In the genomic region with DNA sequence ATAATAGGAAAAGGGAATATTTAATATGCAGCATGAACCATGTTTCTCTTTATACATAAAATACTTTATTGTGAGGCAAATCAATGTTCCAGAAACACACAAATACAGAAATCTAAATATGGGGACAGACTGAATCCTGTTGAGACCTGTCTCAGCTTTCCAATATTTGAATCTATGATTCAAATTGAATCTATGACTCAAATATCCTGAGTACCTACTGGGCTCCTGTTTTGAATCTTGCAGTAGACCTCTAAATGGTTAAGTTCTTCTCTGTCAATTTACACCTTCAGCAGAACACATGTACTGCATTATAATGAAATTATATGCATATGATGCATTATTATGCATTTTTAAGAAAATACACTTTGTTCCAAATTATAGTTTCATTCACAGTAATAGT, we compare ENCODE assay signal across 25 cellular contexts.
DNase-seq lines count a peak whose midpoint lies in the region; ATAC-seq, FAIRE-seq and TF ChIP-seq lines count a peak whose summit lies in the region.
"Had no signal": no experiment of that assay in that cellular context is flagged by ENCODE, and none has a peak within 500 bp of the region (broad histone marks: within the 10 kb centered on the region; RNA-seq: fewer than 3 reads in every experiment).

No MANE protein-coding gene starts in this region.

- H3K9me1 ChIP-seq in keratinocyte (ENCODE audit: control insufficient read depth, extremely low read depth, insufficient read depth, low read length) = no peaks in the 10 kb centered on the region

- no TSS peak for BruUV-seq in PC-3 (replicated peaks; lab: Mats Ljungman, UMichigan)

- POLR2A ChIA-PET in activated CD8-positive, alpha-beta T cell treated with anti-CD3 and anti-CD28 coated beads for 36 hours (lab: Charles Lee) = interaction anchor here (0.6 to 0.7 kb wide), 2 partner anchors 44 to 606 kb away, joined by 3 read pairs; no protein-coding TSS in a partner anchor
- POLR2A ChIA-PET in activated CD8-positive, alpha-beta T cell treated with anti-CD3 and anti-CD28 coated beads, Interleukin-2, amount 10 ng/mL, durations not matched to agents 7 days and 5 days (lab: Charles Lee) = no interaction called here
- POLR2A ChIA-PET in PC-3 (lab: Charles Lee; ENCODE audit: unreplicated experiment) = no interaction called here

- H3K4me1 ChIP-seq in keratinocyte (ENCODE audit: control insufficient read depth, extremely low read depth, insufficient read depth, low read length) = peaks cover 14% of the 10 kb centered on the region
- no peaks in the 10 kb centered on the region for H3K4me1 ChIP-seq in PC-3 (ENCODE audit: insufficient read depth, low read length)

- no peaks in the 10 kb centered on the region for H3F3A ChIP-seq in PC-3 (ENCODE audit: low read length, unreplicated experiment)

- H3K4me2 ChIP-seq in keratinocyte (ENCODE audit: control insufficient read depth, extremely low read depth, insufficient read depth, low read depth, low read length) = peak overlapping the region; percentile 55
- H3K4me2 ChIP-seq in PC-3 (ENCODE audit: low read length) = no peak overlapping the region

- FAIRE-seq in keratinocyte (lab: Jason Lieb, UNC) = peak; percentile 73
- FAIRE-seq: RCC 7860 had no signal

- no peak overlapping the region for H3K27ac Mint-ChIP-seq in activated CD8-positive, alpha-beta T cell treated with anti-CD3 and anti-CD28 coated beads for 36 hours
- no peak overlapping the region for H3K27ac Mint-ChIP-seq in activated CD8-positive, alpha-beta T cell treated with anti-CD3 and anti-CD28 coated beads, Interleukin-2, amount 10 ng/mL, durations not matched to agents 7 days and 5 days
- no peak overlapping the region for H3K27ac Mint-ChIP-seq in activated T-helper 17 cell treated with anti-CD3 and anti-CD28 coated beads, Interleukin-2, amount 50 U/mL, for 72 hours
- H3K27ac Mint-ChIP-seq: CD8-positive, alpha-beta memory T cell had no signal

- H3K9ac ChIP-seq in keratinocyte (ENCODE audit: control insufficient read depth, extremely low read depth, insufficient read depth, low read length) (no peak overlapping the region), PC-3 (ENCODE audit: low read length) (no peak overlapping the region)

- peaks cover 13% of the 10 kb centered on the region for H3K36me3 Mint-ChIP-seq in activated CD8-positive, alpha-beta T cell treated with anti-CD3 and anti-CD28 coated beads for 36 hours (ENCODE audit: low read depth)
- H3K36me3 Mint-ChIP-seq in activated CD8-positive, alpha-beta T cell treated with anti-CD3 and anti-CD28 coated beads, Interleukin-2, amount 10 ng/mL, durations not matched to agents 7 days and 5 days (ENCODE audit: low read depth) = peaks cover 7% of the 10 kb centered on the region
- H3K36me3 Mint-ChIP-seq in activated T-helper 17 cell treated with anti-CD3 and anti-CD28 coated beads, Interleukin-2, amount 50 U/mL, for 72 hours (ENCODE audit: low read depth) = peaks cover 6% of the 10 kb centered on the region

- H3K4me1 Mint-ChIP-seq in activated CD8-positive, alpha-beta T cell treated with anti-CD3 and anti-CD28 coated beads for 36 hours (ENCODE audit: low read depth) = peaks cover 12% of the 10 kb centered on the region
- H3K4me1 Mint-ChIP-seq in activated CD8-positive, alpha-beta T cell treated with anti-CD3 and anti-CD28 coated beads, Interleukin-2, amount 10 ng/mL, durations not matched to agents 7 days and 5 days (ENCODE audit: low read depth) = peaks cover 4% of the 10 kb centered on the region
- H3K4me1 Mint-ChIP-seq in activated T-helper 17 cell treated with anti-CD3 and anti-CD28 coated beads, Interleukin-2, amount 50 U/mL, for 72 hours = peaks cover 7% of the 10 kb centered on the region

- H3K4me3 Mint-ChIP-seq in activated CD8-positive, alpha-beta T cell treated with anti-CD3 and anti-CD28 coated beads for 36 hours = no peak overlapping the region
- H3K4me3 Mint-ChIP-seq in activated CD8-positive, alpha-beta T cell treated with anti-CD3 and anti-CD28 coated beads, Interleukin-2, amount 10 ng/mL, durations not matched to agents 7 days and 5 days = no peak overlapping the region
- H3K4me3 Mint-ChIP-seq in activated T-helper 17 cell treated with anti-CD3 and anti-CD28 coated beads, Interleukin-2, amount 50 U/mL, for 72 hours = no peak overlapping the region
- H3K4me3 Mint-ChIP-seq: CD8-positive, alpha-beta memory T cell had no signal

- dilution Hi-C loops in keratinocyte (cut with MboI; ENCODE audit: extremely low pct_ligation_motif_present, low sequenced_read_pairs) = no loop called here

- H3K4me3 ChIP-seq in keratinocyte (ENCODE audit: control insufficient read depth in 2 of 3, extremely low read depth in 1 of 3, insufficient read depth in 2 of 3, low read depth in 1 of 3, low read length in 3 of 3) = peak overlapping the region in 2 of 3 experiments; percentile 16 to 36
- H3K4me3 ChIP-seq in PC-3 (ENCODE audit: low read length) = no peak overlapping the region

- no peaks in the 10 kb centered on the region for H3K27me3 Mint-ChIP-seq in activated CD8-positive, alpha-beta T cell treated with anti-CD3 and anti-CD28 coated beads for 36 hours
- no peaks in the 10 kb centered on the region for H3K27me3 Mint-ChIP-seq in activated CD8-positive, alpha-beta T cell treated with anti-CD3 and anti-CD28 coated beads, Interleukin-2, amount 10 ng/mL, durations not matched to agents 7 days and 5 days (ENCODE audit: low read depth)
- H3K27me3 Mint-ChIP-seq in activated T-helper 17 cell treated with anti-CD3 and anti-CD28 coated beads, Interleukin-2, amount 50 U/mL, for 72 hours = no peaks in the 10 kb centered on the region
- H3K27me3 Mint-ChIP-seq: CD8-positive, alpha-beta memory T cell had no signal

- no peak for DNase-seq in activated CD8-positive, alpha-beta T cell treated with anti-CD3 and anti-CD28 coated beads for 36 hours
- DNase-seq in activated CD8-positive, alpha-beta T cell treated with anti-CD3 and anti-CD28 coated beads, Interleukin-2, amount 10 ng/mL, durations not matched to agents 7 days and 5 days = no peak
- peak; percentile 31 for DNase-seq in GM13976 (ENCODE audit: low spot score)
- no peak for DNase-seq in keratinocyte (ENCODE audit: low read depth, low spot score)
- DNase-seq in NCI-H748 (lab: John Stamatoyannopoulos, UW; ENCODE audit: unreplicated experiment) = no peak
- DNase-seq in NCI-H1930 (lab: John Stamatoyannopoulos, UW) = no peak
- no peak for DNase-seq in PC-3
- DNase-seq: AML-193; C1 segment of cervical spinal cord; Calu3; CD8-positive, alpha-beta memory T cell; DMS153; GDM1; GOT3; HCEC 1CT; KBM-7; NCI-H1092 treated with DMSO at 0.1 percent for 48 hours; NCI-H1436 treated with DMSO at 0.1 percent for 48 hours; NCI-H2029 treated with DMSO at 0.1 percent for 48 hours; NCI-H226; NCI-H524; Right ventricle myocardium superior had no signal

- intact Hi-C loops in activated CD8-positive, alpha-beta T cell treated with anti-CD3 and anti-CD28 coated beads for 36 hours (cut with micrococcal nuclease) = no loop called here
- intact Hi-C loops in PC-3 (cut with micrococcal nuclease) = no loop called here

- peak overlapping the region; percentile 32 for H3K27ac ChIP-seq in keratinocyte (ENCODE audit: control insufficient read depth, insufficient read depth, low read length)
- no peak overlapping the region for H3K27ac ChIP-seq in PC-3 (ENCODE audit: low read length)
- H3K27ac ChIP-seq: HL-60 had no signal

- no peaks in the 10 kb centered on the region for H3K27me3 ChIP-seq in keratinocyte (ENCODE audit: control insufficient read depth, extremely low read depth, insufficient read depth, low read length)
- no peaks in the 10 kb centered on the region for H3K27me3 ChIP-seq in PC-3 (ENCODE audit: low read length)

- H4K20me1 ChIP-seq in keratinocyte (ENCODE audit: control insufficient read depth, extremely low read depth, insufficient read depth, low read length) = no peaks in the 10 kb centered on the region
- H4K20me1 ChIP-seq in PC-3 (ENCODE audit: low read length) = no peaks in the 10 kb centered on the region

- peaks cover 86% of the 10 kb centered on the region for H3K79me2 ChIP-seq in keratinocyte (ENCODE audit: control insufficient read depth, insufficient read depth, low read length)
- peaks cover 64% of the 10 kb centered on the region for H3K79me2 ChIP-seq in PC-3 (ENCODE audit: low read length)

- peaks cover 0 to 1% of the 10 kb centered on the region in 2 experiments for H3K36me3 ChIP-seq in keratinocyte (ENCODE audit: control insufficient read depth in 2 of 2, extremely low read depth in 1 of 2, insufficient read depth in 2 of 2, low read length in 2 of 2)
- H3K36me3 ChIP-seq in PC-3 (ENCODE audit: low read depth, low read length) = no peaks in the 10 kb centered on the region

- H3K9me2 ChIP-seq in PC-3 (replicated peaks; ENCODE audit: low read length) = no peaks in the 10 kb centered on the region

- TF ChIP-seq CTCF in activated CD8-positive, alpha-beta T cell treated with anti-CD3 and anti-CD28 coated beads for 36 hours (IDR thresholded peaks at IDR 0.05) = no peak
- no peak for TF ChIP-seq CTCF in GM13976 (IDR thresholded peaks at IDR 0.05; ENCODE audit: borderline replicate concordance, control extremely low read depth, extremely low read depth, insufficient read depth, missing control alignments)
- no peak for TF ChIP-seq CTCF in keratinocyte (optimal IDR thresholded peaks at IDR 0.05 in 1 of 3, IDR thresholded peaks at IDR 0.05 in 1 of 3, conservative IDR thresholded peaks at IDR 0.05 in 1 of 3; ENCODE audit: extremely low read depth in 1 of 3, insufficient read depth in 2 of 3, low read length in 3 of 3)
- TF ChIP-seq CTCF in PC-3 (conservative IDR thresholded peaks at IDR 0.05; ENCODE audit: low read depth, low read length) = no peak

- no peak overlapping the region for H2AFZ ChIP-seq in keratinocyte (ENCODE audit: control insufficient read depth, low read length)
- H2AFZ ChIP-seq in PC-3 (ENCODE audit: low read length) = no peak overlapping the region

- peak; percentile 80 for ATAC-seq in activated CD8-positive, alpha-beta T cell treated with anti-CD3 and anti-CD28 coated beads for 36 hours
- ATAC-seq in activated CD8-positive, alpha-beta T cell treated with anti-CD3 and anti-CD28 coated beads, Interleukin-2, amount 10 ng/mL, durations not matched to agents 7 days and 5 days = no peak
- peak; percentile 93 for ATAC-seq in activated T-helper 17 cell treated with anti-CD3 and anti-CD28 coated beads, Interleukin-2, amount 50 U/mL, for 72 hours (replicated peaks)
- ATAC-seq in PC-3 = no peak

- H3K9me3 Mint-ChIP-seq in activated CD8-positive, alpha-beta T cell treated with anti-CD3 and anti-CD28 coated beads for 36 hours = peaks cover 10% of the 10 kb centered on the region
- peaks cover 13% of the 10 kb centered on the region for H3K9me3 Mint-ChIP-seq in activated CD8-positive, alpha-beta T cell treated with anti-CD3 and anti-CD28 coated beads, Interleukin-2, amount 10 ng/mL, durations not matched to agents 7 days and 5 days (ENCODE audit: insufficient read depth)
- peaks cover 7% of the 10 kb centered on the region for H3K9me3 Mint-ChIP-seq in activated T-helper 17 cell treated with anti-CD3 and anti-CD28 coated beads, Interleukin-2, amount 50 U/mL, for 72 hours

- in situ Hi-C loops in GM13976 (cut with MboI; ENCODE audit: low sequenced_read_pairs, unreplicated experiment) = no loop called here

- H3K9me3 ChIP-seq in keratinocyte (ENCODE audit: control insufficient read depth, low read depth, low read length) (peaks cover 2% of the 10 kb centered on the region), PC-3 (ENCODE audit: low read length) (no peaks in the 10 kb centered on the region)

- CTCF ChIA-PET in activated CD8-positive, alpha-beta T cell treated with anti-CD3 and anti-CD28 coated beads for 36 hours (lab: Charles Lee) = no interaction called here
- CTCF ChIA-PET in activated CD8-positive, alpha-beta T cell treated with anti-CD3 and anti-CD28 coated beads, Interleukin-2, amount 10 ng/mL, durations not matched to agents 7 days and 5 days (lab: Charles Lee) = no interaction called here
- CTCF ChIA-PET in PC-3 (lab: Charles Lee) = no interaction called here

Comparison
In these comparisons a context has a peak if more than half of its experiments do, and no peak if none do; other contexts are left out.
1. ATAC-seq: peak in activated CD8-positive, alpha-beta T cell treated with anti-CD3 and anti-CD28 coated beads for 36 hours (single experiment) and activated T-helper 17 cell treated with anti-CD3 and anti-CD28 coated beads, Interleukin-2, amount 50 U/mL, for 72 hours (single experiment); none in activated CD8-positive, alpha-beta T cell treated with anti-CD3 and anti-CD28 coated beads, Interleukin-2, amount 10 ng/mL, durations not matched to agents 7 days and 5 days (single experiment) and PC-3 (single experiment).